Comparison of ENCODE assay signal across 10 cellular contexts in genomic region chr11:122101625-122102291, GRCh38. TPM values are rescaled to one million over a fixed set of nuclear protein-coding genes. Genes with fewer than 3 reads are reported as not detected.
DNase-seq lines count a peak whose midpoint lies in the region; ATAC-seq and TF ChIP-seq lines count a peak whose summit lies in the region.
"Had no signal": no experiment of that assay in that cellular context is flagged by ENCODE, and none has a peak within 500 bp of the region (broad histone marks: within the 10 kb centered on the region; RNA-seq: fewer than 3 reads in every experiment).

No MANE protein-coding gene starts in this region.

- H3K9me2 ChIP-seq in GM23248 (ENCODE audit: insufficient read depth) (no peaks in the 10 kb centered on the region), MM.1S (replicated peaks; ENCODE audit: insufficient read depth, low read length) (no peaks in the 10 kb centered on the region)

- peaks cover 51% of the 10 kb centered on the region for H3K4me1 Mint-ChIP-seq in neural progenitor cell

- no peaks in the 10 kb centered on the region for H3K27me3 Mint-ChIP-seq in neural progenitor cell (ENCODE audit: insufficient read depth, low read depth)

- H3K27ac Mint-ChIP-seq in neural progenitor cell: no peak overlapping the region

- no peaks in the 10 kb centered on the region for H3K9me3 Mint-ChIP-seq in neural progenitor cell

- H3K9me3 ChIP-seq in GM23248 (ENCODE audit: low read depth) (no peaks in the 10 kb centered on the region), neural progenitor cell (ENCODE audit: low read depth) (no peaks in the 10 kb centered on the region), MM.1S (replicated peaks; ENCODE audit: insufficient read depth, low read length) (no peaks in the 10 kb centered on the region)

- WGBS in GM23248 (ENCODE audit: low coverage in 1 of 2, low lambda C conversion rate in 2 of 2, missing lambda C conversion rate in 2 of 2), 2 experiments: 1% methylated on average over 13 of the region's 13 CpGs

- H3K4me3 Mint-ChIP-seq in neural progenitor cell: no peak overlapping the region

- no peak overlapping the region for H2AFZ ChIP-seq in GM23248
- H2AFZ ChIP-seq in neural progenitor cell (replicated peaks): peak overlapping the region; percentile 14
- no peak overlapping the region for H2AFZ ChIP-seq in MM.1S (ENCODE audit: low read length)

- H3K4me3 ChIP-seq in GM23248 (peak overlapping the region; percentile 99), foreskin fibroblast (ENCODE audit: low read depth in 1 of 2, low read length in 2 of 2) (peak overlapping the region; percentile 85 to 93), neural progenitor cell (peak overlapping the region; percentile 49), MM.1S (ENCODE audit: low read length) (no peak overlapping the region)

- DNase-seq in GM23248: peak; percentile 89
- peak; percentile 75 for DNase-seq in SK-N-DZ (ENCODE audit: low spot score)
- DNase-seq in foreskin fibroblast: peak; percentile 80 to 89
- DNase-seq in neural progenitor cell (ENCODE audit: low spot score): peak; percentile 86
- no peak for DNase-seq in NCI-H146 (lab: John Stamatoyannopoulos, UW)
- no peak for DNase-seq in MM.1S
- DNase-seq in NCI-H2196 treated with DMSO at 0.1 percent for 48 hours (lab: John Stamatoyannopoulos, UW; ENCODE audit: unreplicated experiment): no peak
- DNase-seq: naive B cell had no signal

- H4K20me1 ChIP-seq in GM23248 (ENCODE audit: insufficient read depth) (no peaks in the 10 kb centered on the region; the same call in 1 of the 2 replicates), neural progenitor cell (ENCODE audit: low read depth) (no peaks in the 10 kb centered on the region), MM.1S (ENCODE audit: insufficient read depth, low read length) (no peaks in the 10 kb centered on the region)

- H3K36me3 Mint-ChIP-seq in neural progenitor cell: no peaks in the 10 kb centered on the region
- H3K36me3 Mint-ChIP-seq: naive B cell had no signal

- TF ChIP-seq CTCF in foreskin fibroblast (IDR thresholded peaks at IDR 0.05; ENCODE audit: low read depth, low read length) (peak; percentile 48), neural progenitor cell (IDR thresholded peaks at IDR 0.05) (peak; percentile 61), MM.1S (IDR thresholded peaks at IDR 0.05; ENCODE audit: low read length) (no peak)

- in situ Hi-C loops in GM23248 (cut with MboI): no loop called here

- H3K27me3 ChIP-seq in GM23248 (replicated peaks; ENCODE audit: insufficient read depth) (no peaks in the 10 kb centered on the region), neural progenitor cell (peaks cover 45% of the 10 kb centered on the region), MM.1S (replicated peaks; ENCODE audit: insufficient read depth, low read length) (no peaks in the 10 kb centered on the region)

- ATAC-seq in HG02970 (IDR thresholded peaks at IDR 0.05; ENCODE audit: low FRiP score, unreplicated experiment): no peak

- H3K4me2 ChIP-seq in GM23248 (ENCODE audit: unreplicated experiment) (peak overlapping the region; percentile 100), neural progenitor cell (peak overlapping the region; percentile 89), MM.1S (ENCODE audit: low read depth, low read length) (no peak overlapping the region)

- H3K79me2 ChIP-seq in GM23248 (ENCODE audit: insufficient read depth) (peaks cover 100% of the 10 kb centered on the region), neural progenitor cell (ENCODE audit: low read depth) (no peaks in the 10 kb centered on the region), MM.1S (ENCODE audit: low read length) (no peaks in the 10 kb centered on the region)

- peak overlapping the region; percentile 93 for H3K27ac ChIP-seq in GM23248
- H3K27ac ChIP-seq in neural progenitor cell: no peak overlapping the region
- no peak overlapping the region for H3K27ac ChIP-seq in MM.1S (ENCODE audit: low read length)
- H3K27ac ChIP-seq: HL-60 had no signal

- H3K36me3 ChIP-seq in GM23248 (ENCODE audit: low read depth) (peaks cover 68% of the 10 kb centered on the region), neural progenitor cell (no peaks in the 10 kb centered on the region), MM.1S (replicated peaks; ENCODE audit: insufficient read depth, low read length) (no peaks in the 10 kb centered on the region)

- peaks cover 51% of the 10 kb centered on the region for H3K4me1 ChIP-seq in GM23248 (ENCODE audit: insufficient read depth)
- H3K4me1 ChIP-seq in neural progenitor cell: peaks cover 52% of the 10 kb centered on the region
- H3K4me1 ChIP-seq in MM.1S (ENCODE audit: low read length): no peaks in the 10 kb centered on the region

- H3K9ac ChIP-seq in GM23248 (peak overlapping the region; percentile 93), neural progenitor cell (no peak overlapping the region), MM.1S (ENCODE audit: low read length) (no peak overlapping the region)

- peaks cover 97% of the 10 kb centered on the region for H3F3A ChIP-seq in GM23248 (ENCODE audit: insufficient read depth)
- H3F3A ChIP-seq in neural progenitor cell (ENCODE audit: low read depth): peaks cover 10% of the 10 kb centered on the region
- H3F3A ChIP-seq in MM.1S (ENCODE audit: insufficient read depth, low read length): no peaks in the 10 kb centered on the region

RNA-seq across cellular contexts. Expression of gene BLID, which starts 14.3 kb away (rescaled TPM):
- 4.1 and 7.1 TPM in 2 replicates for total RNA-seq in GM23248 (2014; rRNA removed; shearing (Covaris generic))
- 0.84 and 2.9 TPM in 2 replicates for polyA plus RNA-seq in GM23248 (2016; fragmentation: Nextera tagmentation; extraction: Ambion mirVana)
- polyA plus RNA-seq in SK-N-DZ (2014; cell fraction: cytosol; rRNA removed): not detected in 2 replicates
- polyA plus RNA-seq in SK-N-DZ (2014; cell fraction: nucleus; rRNA removed): not detected in 2 replicates
- total RNA-seq in neural progenitor cell (ENCODE audit: low replicate concordance): not detected in 2 replicates

Comparison
In these comparisons a context has a peak if more than half of its experiments do, and no peak if none do; other contexts are left out.
1. DNase-seq: peak in GM23248 (single experiment), SK-N-DZ (single experiment), foreskin fibroblast (2 of 2) and neural progenitor cell (single experiment); none in NCI-H146 (single experiment), MM.1S (single experiment) and NCI-H2196 treated with DMSO at 0.1 percent for 48 hours (single experiment).